10 cellular contexts compared by ENCODE assay signal in the genomic region with DNA sequence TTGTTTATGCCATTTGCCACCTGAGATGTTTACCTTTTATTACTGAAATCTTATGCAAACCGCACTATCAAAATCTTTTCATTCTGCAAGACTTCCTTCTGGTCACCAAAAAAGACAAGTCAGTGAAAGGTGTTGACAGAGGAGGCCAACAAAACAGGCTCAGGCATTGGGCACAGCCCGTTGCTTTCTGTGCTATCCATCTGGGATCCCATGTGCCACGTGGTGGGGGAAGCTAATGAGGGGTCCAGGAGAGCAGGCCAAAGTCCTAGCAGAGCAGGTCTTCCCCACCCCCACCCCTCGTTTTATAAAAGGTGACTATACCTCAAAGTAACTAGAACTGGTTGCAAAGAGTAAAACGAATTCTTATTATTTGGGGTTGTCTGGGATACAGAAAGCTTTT. TPM values are rescaled to one million over a fixed set of nuclear protein-coding genes. Genes with fewer than 3 reads are reported as not detected.
DNase-seq lines count a peak whose midpoint lies in the region; ATAC-seq and TF ChIP-seq lines count a peak whose summit lies in the region.
"Had no signal": no experiment of that assay in that cellular context is flagged by ENCODE, and none has a peak within 500 bp of the region (broad histone marks: within the 10 kb centered on the region; RNA-seq: fewer than 3 reads in every experiment).

No MANE protein-coding gene starts in this region.

- H3K27me3 ChIP-seq in HUES6 (ENCODE audit: control insufficient read depth, insufficient read depth, low read length) (peaks cover 11% of the 10 kb centered on the region; the same call in 1 of the 2 replicates), brain microvascular endothelial cell (replicated peaks) (no peaks in the 10 kb centered on the region), mesenchymal stem cell (ENCODE audit: control insufficient read depth in 1 of 2, insufficient read depth in 1 of 2, low read length in 2 of 2) (no peaks in the 10 kb centered on the region), right atrium auricular region (no peaks in the 10 kb centered on the region)

- H3K18ac ChIP-seq in mesenchymal stem cell (ENCODE audit: low read depth in 1 of 2, low read length in 2 of 2) = peak overlapping the region in 1 of 2 experiments; percentile 56

- H2BK15ac ChIP-seq in mesenchymal stem cell (ENCODE audit: low read depth, poor library complexity, severe bottlenecking) = no peak overlapping the region

- H2BK5ac ChIP-seq in mesenchymal stem cell (ENCODE audit: low read depth, low read length, poor library complexity, severe bottlenecking) = no peak overlapping the region

- H4K8ac ChIP-seq in mesenchymal stem cell (ENCODE audit: low read length) = no peak overlapping the region

- H2BK120ac ChIP-seq in mesenchymal stem cell (ENCODE audit: low read depth, low read length) = no peak overlapping the region

- peak overlapping the region; percentile 6 for H4K91ac ChIP-seq in mesenchymal stem cell (ENCODE audit: low read length)

- H3K4me3 ChIP-seq in AG10803 (ENCODE audit: low read length) (peak overlapping the region; percentile 72), HUES6 (ENCODE audit: low read depth, low read length) (peak overlapping the region; percentile 74), brain microvascular endothelial cell (ENCODE audit: low read depth, low read length) (peak overlapping the region; percentile 85), mesenchymal stem cell (ENCODE audit: insufficient read depth in 1 of 2, low read depth in 1 of 2, low read length in 2 of 2) (peak overlapping the region in 1 of 2 experiments; percentile 85), right atrium auricular region (peak overlapping the region in 1 of 2 donors; percentile 60)

- H3K4me2 ChIP-seq in mesenchymal stem cell (ENCODE audit: low read length, poor library complexity, severe bottlenecking) = peak overlapping the region; percentile 89

- H3K23ac ChIP-seq in mesenchymal stem cell (ENCODE audit: low read length in 2 of 2) = no peak overlapping the region

- in situ Hi-C loops in brain microvascular endothelial cell (cut with HindIII; ENCODE audit: low pct_ligation_motif_present, low sequenced_read_pairs) = no loop called here

- H3K9ac ChIP-seq in HUES6 (ENCODE audit: low read length) (no peak overlapping the region), mesenchymal stem cell (ENCODE audit: low read length) (peak overlapping the region; percentile 90)

- peak overlapping the region; percentile 69 for H2AK5ac ChIP-seq in mesenchymal stem cell (ENCODE audit: low read length, severe bottlenecking)

- H3K4me1 ChIP-seq in HUES6 (ENCODE audit: control insufficient read depth, insufficient read depth, low read length) (peaks cover 10% of the 10 kb centered on the region), mesenchymal stem cell (ENCODE audit: control insufficient read depth, insufficient read depth, low read depth, low read length) (peaks cover 7% of the 10 kb centered on the region), right atrium auricular region (peaks cover 0 to 21% of the 10 kb centered on the region in 2 donors)

- H3K79me1 ChIP-seq in mesenchymal stem cell (replicated peaks; ENCODE audit: low read length, poor library complexity, severe bottlenecking) = peaks cover 10% of the 10 kb centered on the region

- H2AFZ ChIP-seq in mesenchymal stem cell (ENCODE audit: low read depth, low read length) = peak overlapping the region; percentile 56

- peak overlapping the region; percentile 19 to 79 for H3K4ac ChIP-seq in mesenchymal stem cell (ENCODE audit: low read depth in 1 of 2, low read length in 2 of 2)

- TF ChIP-seq CTCF in AG10803 (conservative IDR thresholded peaks at IDR 0.05; ENCODE audit: low read length) = no peak
- TF ChIP-seq CTCF in brain microvascular endothelial cell (IDR thresholded peaks at IDR 0.05; ENCODE audit: low read depth, low read length, missing control alignments) = no peak
- TF ChIP-seq CTCF in right atrium auricular region (IDR thresholded peaks at IDR 0.05) = no peak

- no peaks in the 10 kb centered on the region for H3K36me3 ChIP-seq in HUES6 (ENCODE audit: control insufficient read depth, insufficient read depth, low read length)
- H3K36me3 ChIP-seq in brain microvascular endothelial cell (replicated peaks) = no peaks in the 10 kb centered on the region
- no peaks in the 10 kb centered on the region for H3K36me3 ChIP-seq in mesenchymal stem cell (ENCODE audit: control insufficient read depth in 1 of 2, insufficient read depth in 2 of 2, low read depth in 1 of 2, low read length in 2 of 2)
- no peaks in the 10 kb centered on the region for H3K36me3 ChIP-seq in right atrium auricular region

- H3K27ac ChIP-seq in HUES6 (ENCODE audit: low read depth, low read length) = no peak overlapping the region
- H3K27ac ChIP-seq in brain microvascular endothelial cell = peak overlapping the region; percentile 55
- no peak overlapping the region for H3K27ac ChIP-seq in mesenchymal stem cell (ENCODE audit: low read length, poor library complexity, severe bottlenecking)
- H3K27ac ChIP-seq in right atrium auricular region = no peak overlapping the region

- 79% methylated on average over 2 of the region's 5 CpGs for WGBS in mesenchymal stem cell

- peak overlapping the region in 1 of 2 experiments; percentile 71 for H2BK12ac ChIP-seq in mesenchymal stem cell (ENCODE audit: low read length in 2 of 2)

- H3K9me3 ChIP-seq in HUES6 (ENCODE audit: control insufficient read depth, insufficient read depth, low read depth, low read length) (no peaks in the 10 kb centered on the region), mesenchymal stem cell (ENCODE audit: control insufficient read depth, low read length) (no peaks in the 10 kb centered on the region), right atrium auricular region (no peaks in the 10 kb centered on the region)

- DNase-seq in AG10803 (ENCODE audit: low read depth) = no peak
- DNase-seq in brain microvascular endothelial cell = no peak
- no peak for DNase-seq in mesenchymal stem cell
- DNase-seq in right atrium auricular region (ENCODE audit: low spot score) = no peak
- no peak for DNase-seq in NCI-H524 treated with DMSO at 0.1 percent for 48 hours (lab: John Stamatoyannopoulos, UW)
- DNase-seq: activated T-cell treated with anti-CD3 and anti-CD28 coated beads for 4 hours, DND-41 had no signal

- H3K14ac ChIP-seq in mesenchymal stem cell (ENCODE audit: low read length in 2 of 2) = peak overlapping the region in 1 of 2 experiments; percentile 90

- no peak for ATAC-seq in GM18520 (IDR thresholded peaks at IDR 0.05; ENCODE audit: unreplicated experiment)
- ATAC-seq in GM21381 (IDR thresholded peaks at IDR 0.05; ENCODE audit: unreplicated experiment) = no peak

RNA-seq across cellular contexts. Expression of gene ALDH1L2, which starts 1.2 kb away (rescaled TPM):
- polyA plus RNA-seq in mesenchymal stem cell (2013, experiment 1 of 2) = 37.3 TPM
- 36.7 TPM for polyA plus RNA-seq in mesenchymal stem cell (2013, experiment 2 of 2)
- 1 to 10 TPM; 1.2 to 2.5 TPM for total RNA-seq in right atrium auricular region

RNA-seq across cellular contexts. Expression of gene WASHC4, which starts 24.5 kb away (rescaled TPM):
- polyA plus RNA-seq in mesenchymal stem cell (2013, experiment 1 of 2) = 58.2 TPM
- polyA plus RNA-seq in mesenchymal stem cell (2013, experiment 2 of 2) = 52.4 TPM
- total RNA-seq in right atrium auricular region = 10 to 100 TPM; 19.5 to 23.8 TPM
